In the genomic region with DNA sequence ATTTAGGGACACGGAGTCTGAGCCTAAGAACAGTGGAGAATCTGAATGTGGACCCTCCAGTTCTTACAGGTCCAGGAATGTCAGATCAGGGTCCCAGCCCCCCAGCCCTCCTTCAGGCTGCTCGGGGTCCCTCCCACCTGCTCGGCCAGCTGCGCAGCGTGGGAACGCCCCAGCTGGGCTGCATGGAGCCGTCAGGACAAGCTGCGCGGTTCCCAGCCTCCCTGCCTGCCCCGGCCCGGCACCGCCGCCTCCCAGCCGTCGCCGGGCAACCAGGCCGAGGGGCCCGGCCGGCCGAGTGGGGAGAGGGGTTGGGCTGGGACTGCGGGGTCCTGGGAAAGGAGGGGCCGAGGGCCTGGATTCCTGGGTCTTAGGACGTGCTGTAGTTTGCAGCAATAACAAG, we compare ENCODE assay signal across 10 cellular contexts. TPM values are rescaled to one million over a fixed set of nuclear protein-coding genes. Genes with fewer than 3 reads are reported as not detected.
DNase-seq lines count a peak whose midpoint lies in the region; ATAC-seq and TF ChIP-seq lines count a peak whose summit lies in the region.
"Had no signal": no experiment of that assay in that cellular context is flagged by ENCODE, and none has a peak within 500 bp of the region (broad histone marks: within the 10 kb centered on the region; RNA-seq: fewer than 3 reads in every experiment).

No MANE protein-coding gene starts in this region.

- TF ChIP-seq CTCF in left ventricle myocardium inferior (IDR thresholded peaks at IDR 0.05; ENCODE audit: borderline replicate concordance) (no peak), stomach (IDR thresholded peaks at IDR 0.05) (no peak)

- H3K4me3 ChIP-seq in left ventricle myocardium inferior (peak overlapping the region; percentile 68), iPS-18c (ENCODE audit: insufficient read depth, low read depth, low read length) (peak overlapping the region; percentile 60), stomach (peak overlapping the region in 3 of 4 donors; percentile 54 to 69 (median 60))

- ATAC-seq in SK-N-SH treated with all-trans-retinoic acid at 6 μM for 48 hours: peak; percentile 23; the same call in 2 of the 3 replicates

- DNase-seq in left ventricle myocardium inferior (no peak), cardiac septum (ENCODE audit: low spot score) (no peak), stomach (no peak), NK-92 (lab: John Stamatoyannopoulos, UW; ENCODE audit: unreplicated experiment) (no peak), G401 (ENCODE audit: low spot score) (no peak)
- no peak for DNase-seq in stimulated activated CD4-positive, alpha-beta T cell treated with anti-CD3 and anti-CD28 coated beads, Interleukin-4, amount 100 ng/mL, for 24 hours
- DNase-seq: NCI-H524 treated with DMSO at 0.1 percent for 48 hours had no signal

- no peak for TF ChIP-seq POLR2A in stomach (IDR thresholded peaks at IDR 0.05)

- 0 to 7% (median 3%) methylated on average over 4 to 23 of the region's 23 CpGs for WGBS in stomach, 5 donors

- in situ Hi-C loops in G401 (cut with HindIII; ENCODE audit: low sequenced_read_pairs): no loop called here

- no peaks in the 10 kb centered on the region for H3K36me3 ChIP-seq in left ventricle myocardium inferior
- H3K36me3 ChIP-seq in stomach: no peaks in the 10 kb centered on the region

- H3K27ac ChIP-seq in left ventricle myocardium inferior (replicated peaks): no peak overlapping the region
- peak overlapping the region in 1 of 5 donors; percentile 20 for H3K27ac ChIP-seq in stomach

- H3K9me3 ChIP-seq in left ventricle myocardium inferior (replicated peaks): peaks cover 3% of the 10 kb centered on the region
- H3K9me3 ChIP-seq in iPS-18c (ENCODE audit: control insufficient read depth, insufficient read depth, low read length): no peaks in the 10 kb centered on the region
- no peaks in the 10 kb centered on the region for H3K9me3 ChIP-seq in stomach

- H3K27me3 ChIP-seq in left ventricle myocardium inferior (ENCODE audit: low read depth): peaks cover 99% of the 10 kb centered on the region
- H3K27me3 ChIP-seq in stomach: peaks cover 11 to 100% (median 68%) of the 10 kb centered on the region in 3 donors

- intact Hi-C loops in left ventricle myocardium inferior (cut with micrococcal nuclease): no loop called here
- intact Hi-C loops in cardiac septum (cut with DNase I): no loop called here
- intact Hi-C loops in stomach (cut with DNase I; ENCODE audit: low total_unique reads): no loop called here

- peaks cover 19% of the 10 kb centered on the region for H3K4me1 ChIP-seq in left ventricle myocardium inferior
- peaks cover 15 to 27% (median 23%) of the 10 kb centered on the region in 4 donors for H3K4me1 ChIP-seq in stomach

- no peak for TF ChIP-seq EP300 in stomach (IDR thresholded peaks at IDR 0.05)

TF ChIP-seq in SK-N-SH treated with all-trans-retinoic acid at 6 μM for 48 hours, 23 proteins besides CTCF, POLR2A, EP300 and RAD21:
- TF ChIP-seq ARNTL (CRISPR knock-in tag; IDR thresholded peaks at IDR 0.05; ENCODE audit: borderline replicate concordance, low read depth): no peak
- TF ChIP-seq RARB (CRISPR knock-in tag; IDR thresholded peaks at IDR 0.05): no peak
- no peak for TF ChIP-seq CSRNP3 (CRISPR knock-in tag; IDR thresholded peaks at IDR 0.05)
- no peak for TF ChIP-seq CSDC2 (CRISPR knock-in tag; IDR thresholded peaks at IDR 0.05)
- TF ChIP-seq CREB5 (CRISPR knock-in tag; IDR thresholded peaks at IDR 0.05; ENCODE audit: low read depth): no peak
- no peak for TF ChIP-seq ZC3H10 (CRISPR knock-in tag; IDR thresholded peaks at IDR 0.05)

RNA-seq across cellular contexts. Expression of gene KIRREL2, which starts 0.7 kb away (rescaled TPM):
- total RNA-seq in left ventricle myocardium inferior (not detected), cardiac septum (not detected), stomach (under 1 TPM in 2 of 5 donors, not detected in 3; 0.43 to 0.73 TPM)
- polyA plus RNA-seq in stomach: under 1 TPM in 2 of 3 donors, not detected in 1; 0.56 to 0.65 TPM
- total RNA-seq in G401 (2014; rRNA removed; shearing (Covaris generic)): 3.0 and 5.2 TPM in 2 replicates
- total RNA-seq: ureter had no signal

RNA-seq across cellular contexts. Expression of gene NPHS1, which starts 3.7 kb away (rescaled TPM):
- not detected for total RNA-seq in left ventricle myocardium inferior
- not detected for total RNA-seq in cardiac septum
- total RNA-seq in stomach: 10 to 100 TPM in 1 of 5 donors, 1 to 10 TPM in 1, under 1 TPM in 1, not detected in 2; 0.37 to 17.9 (median 5.4) TPM
- under 1 TPM; 0.10 to 0.61 (median 0.25) TPM for polyA plus RNA-seq in stomach
- total RNA-seq in G401 (2014; rRNA removed; shearing (Covaris generic)): 0.18 TPM in 1 of 2 replicates, not detected in the other
- total RNA-seq: ureter had no signal

RNA-seq across cellular contexts. Expression of gene APLP1, which starts 12.4 kb away (rescaled TPM):
- total RNA-seq in left ventricle myocardium inferior (23.9 TPM), cardiac septum (39.9 TPM), stomach (10 to 100 TPM in 4 of 5 donors, 1 to 10 TPM in 1; 5.3 to 76.5 (median 18.8) TPM)
- 10 to 100 TPM; 12.5 to 31.3 (median 18.1) TPM for polyA plus RNA-seq in stomach
- 121 and 133 TPM in 2 replicates for total RNA-seq in G401 (2014; rRNA removed; shearing (Covaris generic))

RNA-seq across cellular contexts. Expression of gene PRODH2, which starts 43.4 kb away (rescaled TPM):
- total RNA-seq in left ventricle myocardium inferior (not detected), cardiac septum (not detected), stomach (not detected)
- polyA plus RNA-seq in stomach: under 1 TPM in 1 of 3 donors, not detected in 2; 0.23 TPM
- not detected in 2 replicates for total RNA-seq in G401 (2014; rRNA removed; shearing (Covaris generic))
- total RNA-seq: ureter had no signal

RNA-seq across cellular contexts. Expression of gene NFKBID, which starts 44.3 kb away (rescaled TPM):
- 2.3 TPM for total RNA-seq in left ventricle myocardium inferior
- total RNA-seq in cardiac septum: 3.1 TPM
- 10 to 100 TPM in 3 of 5 donors, 1 to 10 TPM in 1, not detected in 1; 6.6 to 42.0 (median 17.6) TPM for total RNA-seq in stomach
- polyA plus RNA-seq in stomach: 1 to 10 TPM; 2.4 to 7.1 (median 3.3) TPM
- total RNA-seq in G401 (2014; rRNA removed; shearing (Covaris generic)): 4.1 and 8.4 TPM in 2 replicates
